ENCODE assay signal across 14 cellular contexts in the genomic region with DNA sequence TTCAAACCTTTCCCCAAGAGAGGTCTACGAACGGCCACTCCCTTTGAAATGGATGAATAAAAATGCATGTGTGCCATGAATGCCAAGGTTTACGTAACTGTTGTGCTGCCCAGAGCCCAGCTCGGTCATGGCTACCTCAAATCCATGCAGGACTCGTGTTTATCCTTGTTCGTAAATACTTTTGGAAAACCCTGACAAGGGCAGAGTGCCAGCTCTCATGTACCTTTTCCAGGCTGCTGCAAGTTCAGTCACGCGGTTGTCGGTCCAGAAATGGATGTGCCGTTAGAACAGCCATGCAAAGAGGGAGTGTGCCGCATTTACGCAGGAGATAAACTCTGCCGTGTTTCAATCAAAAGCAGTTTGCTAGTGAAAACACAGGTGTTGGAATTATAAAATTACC.
"Had no signal": no experiment of that assay in that cellular context is flagged by ENCODE, and none has a peak within 500 bp of the region (broad histone marks: within the 10 kb centered on the region; RNA-seq: fewer than 3 reads in every experiment).

No MANE protein-coding gene starts in this region.

- DNase-seq: activated CD4-positive, alpha-beta memory T cell treated with anti-CD3 and anti-CD28 coated beads, Interleukin-2, amount 10 ng/mL, durations not matched to agents 7 days and 5 days; activated CD4-positive, alpha-beta T cell treated with anti-CD3 and anti-CD28 coated beads for 36 hours; activated naive CD4-positive, alpha-beta T cell treated with Interleukin-2 at 50 U/mL for 16 hours; activated T-cell treated with anti-CD3 and anti-CD28 coated beads, Interleukin-2, amount 50 U/mL, for 48 hours; cortex of kidney; effector memory CD4-positive, alpha-beta T cell; erythroblast; immature natural killer cell; left cardiac atrium; naive thymus-derived CD4-positive, alpha-beta T cell; upper lobe of left lung; WERI-Rb-1 had no signal

- H3K27me3 ChIP-seq: right atrium auricular region, upper lobe of left lung had no signal

- H3K9me3 ChIP-seq: right atrium auricular region, upper lobe of left lung had no signal

- H3K27ac ChIP-seq: right atrium auricular region, upper lobe of left lung, WERI-Rb-1 had no signal

- H3K4me3 ChIP-seq: right atrium auricular region, upper lobe of left lung had no signal

- ATAC-seq: activated CD4-positive, alpha-beta T cell treated with anti-CD3 and anti-CD28 coated beads for 36 hours; left cardiac atrium; naive thymus-derived CD4-positive, alpha-beta T cell; stimulated activated memory B cell treated with anti-CD40 and anti-IgM and Interleukin-4, amounts not matched to agents 10 μg/mL and 1 μg/mL and 100 μg/mL, for 72 hours had no signal

- H3K36me3 ChIP-seq: right atrium auricular region, upper lobe of left lung, WERI-Rb-1 had no signal

- H3K4me1 ChIP-seq: right atrium auricular region, upper lobe of left lung had no signal
